Comparison of ENCODE assay signal across 1 cellular context in the genomic region with DNA sequence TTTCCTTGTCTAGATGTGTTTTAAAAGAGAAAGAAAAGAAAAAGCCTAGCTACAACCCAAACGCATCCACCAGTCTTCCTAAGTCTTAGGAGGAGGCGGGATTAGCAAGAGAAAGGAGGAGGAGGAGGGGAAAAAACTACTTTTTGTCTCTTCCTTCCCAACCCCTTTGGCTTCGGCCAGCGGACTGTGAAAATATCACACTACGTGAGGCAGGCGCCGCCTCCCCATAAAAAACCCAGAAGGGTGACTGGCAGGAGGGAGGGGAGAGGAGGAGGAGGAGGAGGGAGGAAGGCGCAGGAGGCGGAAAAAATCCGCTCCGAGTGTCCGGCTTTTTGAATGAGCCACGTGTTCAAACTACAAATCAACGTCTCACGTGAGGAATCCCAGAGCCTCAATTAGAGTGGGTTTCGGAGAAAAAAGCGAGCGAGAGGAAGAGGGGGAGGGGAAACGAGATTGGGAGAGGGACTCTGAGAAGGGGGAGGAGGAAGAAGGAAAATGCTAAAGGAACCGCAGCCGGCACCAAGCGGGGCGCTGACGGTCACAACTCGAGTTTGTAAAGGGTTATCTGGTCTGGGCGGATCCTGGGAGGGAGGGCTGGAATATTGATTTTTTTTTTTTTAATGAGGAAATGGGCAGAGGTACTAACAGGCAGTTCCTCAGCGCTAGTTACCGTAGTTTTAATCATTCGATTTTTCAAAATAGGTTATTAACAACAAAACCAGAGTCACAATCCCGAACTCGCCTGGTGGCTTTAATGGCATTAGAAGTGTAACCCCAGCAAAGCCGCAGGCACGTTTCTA.
TF ChIP-seq lines count a peak whose summit lies in the region.

A gene (minus strand): TSS at position 202 of the 800 bp plus-strand sequence. CDS start 381 bp downstream, outside the sequence.

TF ChIP-seq in HepG2, 621 proteins besides CTCF, POLR2A, EP300 and RAD21 (continued from another document and continues in another):
- TF ChIP-seq ZBTB20 (CRISPR knock-in tag; IDR thresholded peaks at IDR 0.05; ENCODE audit: borderline replicate concordance, low read depth) (peak; percentile 64; the same call in 1 of the 2 replicates), ZNF235 (CRISPR knock-in tag; IDR thresholded peaks at IDR 0.05; ENCODE audit: borderline replicate concordance) (no peak), KMT2B (CRISPR knock-in tag; IDR thresholded peaks at IDR 0.05) (peak; percentile 62; the same call in 1 of the 2 replicates), MAZ (IDR thresholded peaks at IDR 0.05; ENCODE audit: borderline replicate concordance, low read depth, low read length) (peak; percentile 91; the same call in 1 of the 2 replicates), MAZ (CRISPR knock-in tag; IDR thresholded peaks at IDR 0.05; ENCODE audit: low read depth) (peak; percentile 33), CHD2 (IDR thresholded peaks at IDR 0.05; ENCODE audit: low read depth, low read length) (0 out of 2 replicates have a peak, but pooled peaks have one; percentile 26), SNAPC2 (CRISPR knock-in tag; IDR thresholded peaks at IDR 0.05) (no peak), WIZ (CRISPR knock-in tag; IDR thresholded peaks at IDR 0.05) (no peak), ZEB1 (IDR thresholded peaks at IDR 0.05; ENCODE audit: insufficient replicate concordance, low read depth) (peak; percentile 8), ZNF432 (CRISPR knock-in tag; IDR thresholded peaks at IDR 0.05; ENCODE audit: borderline replicate concordance) (no peak), ZNF337 (CRISPR knock-in tag; IDR thresholded peaks at IDR 0.05; ENCODE audit: borderline replicate concordance, low read depth) (no peak), TBX2 (CRISPR knock-in tag; IDR thresholded peaks at IDR 0.05; ENCODE audit: borderline replicate concordance) (peak; percentile 83), GZF1 (CRISPR knock-in tag; IDR thresholded peaks at IDR 0.05) (no peak), FOXO1 (CRISPR knock-in tag; IDR thresholded peaks at IDR 0.05) (no peak; the same call in 1 of the 2 replicates), JARID2 (CRISPR knock-in tag; IDR thresholded peaks at IDR 0.05; ENCODE audit: insufficient replicate concordance) (no peak), ZNF274 (CRISPR knock-in tag; IDR thresholded peaks at IDR 0.05) (no peak), CC2D1A (CRISPR knock-in tag; IDR thresholded peaks at IDR 0.05) (no peak), ZNF20 (CRISPR knock-in tag; IDR thresholded peaks at IDR 0.05) (no peak), ELF1 (CRISPR knock-in tag; IDR thresholded peaks at IDR 0.05) (no peak), DMAP1 (CRISPR knock-in tag; IDR thresholded peaks at IDR 0.05) (peak; percentile 87), ARID2 (CRISPR knock-in tag; IDR thresholded peaks at IDR 0.05; ENCODE audit: borderline replicate concordance) (no peak), PHF8 (CRISPR knock-in tag; IDR thresholded peaks at IDR 0.05) (no peak; the same call in 1 of the 2 replicates)
- TF ChIP-seq, protein P1, sequence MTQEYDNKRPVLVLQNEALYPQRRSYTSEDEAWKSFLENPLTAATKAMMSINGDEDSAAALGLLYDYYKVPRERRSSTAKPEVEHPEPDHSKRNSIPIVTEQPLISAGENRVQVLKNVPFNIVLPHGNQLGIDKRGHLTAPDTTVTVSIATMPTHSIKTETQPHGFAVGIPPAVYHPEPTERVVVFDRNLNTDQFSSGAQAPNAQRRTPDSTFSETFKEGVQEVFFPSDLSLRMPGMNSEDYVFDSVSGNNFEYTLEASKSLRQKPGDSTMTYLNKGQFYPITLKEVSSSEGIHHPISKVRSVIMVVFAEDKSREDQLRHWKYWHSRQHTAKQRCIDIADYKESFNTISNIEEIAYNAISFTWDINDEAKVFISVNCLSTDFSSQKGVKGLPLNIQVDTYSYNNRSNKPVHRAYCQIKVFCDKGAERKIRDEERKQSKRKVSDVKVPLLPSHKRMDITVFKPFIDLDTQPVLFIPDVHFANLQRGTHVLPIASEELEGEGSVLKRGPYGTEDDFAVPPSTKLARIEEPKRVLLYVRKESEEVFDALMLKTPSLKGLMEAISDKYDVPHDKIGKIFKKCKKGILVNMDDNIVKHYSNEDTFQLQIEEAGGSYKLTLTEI (CRISPR knock-in tag; conservative IDR thresholded peaks at IDR 0.05) = no peak
- TF ChIP-seq, protein P2, sequence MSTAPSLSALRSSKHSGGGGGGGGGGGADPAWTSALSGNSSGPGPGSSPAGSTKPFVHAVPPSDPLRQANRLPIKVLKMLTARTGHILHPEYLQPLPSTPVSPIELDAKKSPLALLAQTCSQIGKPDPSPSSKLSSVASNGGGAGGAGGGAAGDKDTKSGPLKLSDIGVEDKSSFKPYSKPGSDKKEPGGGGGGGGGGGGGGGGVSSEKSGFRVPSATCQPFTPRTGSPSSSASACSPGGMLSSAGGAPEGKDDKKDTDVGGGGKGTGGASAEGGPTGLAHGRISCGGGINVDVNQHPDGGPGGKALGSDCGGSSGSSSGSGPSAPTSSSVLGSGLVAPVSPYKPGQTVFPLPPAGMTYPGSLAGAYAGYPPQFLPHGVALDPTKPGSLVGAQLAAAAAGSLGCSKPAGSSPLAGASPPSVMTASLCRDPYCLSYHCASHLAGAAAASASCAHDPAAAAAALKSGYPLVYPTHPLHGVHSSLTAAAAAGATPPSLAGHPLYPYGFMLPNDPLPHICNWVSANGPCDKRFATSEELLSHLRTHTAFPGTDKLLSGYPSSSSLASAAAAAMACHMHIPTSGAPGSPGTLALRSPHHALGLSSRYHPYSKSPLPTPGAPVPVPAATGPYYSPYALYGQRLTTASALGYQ (CRISPR knock-in tag; IDR thresholded peaks at IDR 0.05) = no peak
- TF ChIP-seq, protein P3, sequence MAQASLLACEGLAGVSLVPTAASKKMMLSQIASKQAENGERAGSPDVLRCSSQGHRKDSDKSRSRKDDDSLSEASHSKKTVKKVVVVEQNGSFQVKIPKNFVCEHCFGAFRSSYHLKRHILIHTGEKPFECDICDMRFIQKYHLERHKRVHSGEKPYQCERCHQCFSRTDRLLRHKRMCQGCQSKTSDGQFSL (CRISPR knock-in tag; IDR thresholded peaks at IDR 0.05) = no peak
- TF ChIP-seq, protein P4, sequence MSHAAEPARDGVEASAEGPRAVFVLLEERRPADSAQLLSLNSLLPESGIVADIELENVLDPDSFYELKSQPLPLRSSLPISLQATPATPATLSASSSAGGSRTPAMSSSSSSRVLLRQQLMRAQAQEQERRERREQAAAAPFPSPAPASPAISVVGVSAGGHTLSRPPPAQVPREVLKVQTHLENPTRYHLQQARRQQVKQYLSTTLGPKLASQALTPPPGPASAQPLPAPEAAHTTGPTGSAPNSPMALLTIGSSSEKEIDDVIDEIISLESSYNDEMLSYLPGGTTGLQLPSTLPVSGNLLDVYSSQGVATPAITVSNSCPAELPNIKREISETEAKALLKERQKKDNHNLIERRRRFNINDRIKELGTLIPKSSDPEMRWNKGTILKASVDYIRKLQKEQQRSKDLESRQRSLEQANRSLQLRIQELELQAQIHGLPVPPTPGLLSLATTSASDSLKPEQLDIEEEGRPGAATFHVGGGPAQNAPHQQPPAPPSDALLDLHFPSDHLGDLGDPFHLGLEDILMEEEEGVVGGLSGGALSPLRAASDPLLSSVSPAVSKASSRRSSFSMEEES (CRISPR knock-in tag; IDR thresholded peaks at IDR 0.05) = no peak
- TF ChIP-seq, protein P5, sequence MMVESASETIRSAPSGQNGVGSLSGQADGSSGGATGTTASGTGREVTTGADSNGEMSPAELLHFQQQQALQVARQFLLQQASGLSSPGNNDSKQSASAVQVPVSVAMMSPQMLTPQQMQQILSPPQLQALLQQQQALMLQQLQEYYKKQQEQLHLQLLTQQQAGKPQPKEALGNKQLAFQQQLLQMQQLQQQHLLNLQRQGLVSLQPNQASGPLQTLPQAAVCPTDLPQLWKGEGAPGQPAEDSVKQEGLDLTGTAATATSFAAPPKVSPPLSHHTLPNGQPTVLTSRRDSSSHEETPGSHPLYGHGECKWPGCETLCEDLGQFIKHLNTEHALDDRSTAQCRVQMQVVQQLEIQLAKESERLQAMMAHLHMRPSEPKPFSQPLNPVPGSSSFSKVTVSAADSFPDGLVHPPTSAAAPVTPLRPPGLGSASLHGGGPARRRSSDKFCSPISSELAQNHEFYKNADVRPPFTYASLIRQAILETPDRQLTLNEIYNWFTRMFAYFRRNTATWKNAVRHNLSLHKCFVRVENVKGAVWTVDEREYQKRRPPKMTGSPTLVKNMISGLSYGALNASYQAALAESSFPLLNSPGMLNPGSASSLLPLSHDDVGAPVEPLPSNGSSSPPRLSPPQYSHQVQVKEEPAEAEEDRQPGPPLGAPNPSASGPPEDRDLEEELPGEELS (CRISPR knock-in tag; IDR thresholded peaks at IDR 0.05) = peak; percentile 34; the same call in 1 of the 2 replicates
- TF ChIP-seq, protein P6, sequence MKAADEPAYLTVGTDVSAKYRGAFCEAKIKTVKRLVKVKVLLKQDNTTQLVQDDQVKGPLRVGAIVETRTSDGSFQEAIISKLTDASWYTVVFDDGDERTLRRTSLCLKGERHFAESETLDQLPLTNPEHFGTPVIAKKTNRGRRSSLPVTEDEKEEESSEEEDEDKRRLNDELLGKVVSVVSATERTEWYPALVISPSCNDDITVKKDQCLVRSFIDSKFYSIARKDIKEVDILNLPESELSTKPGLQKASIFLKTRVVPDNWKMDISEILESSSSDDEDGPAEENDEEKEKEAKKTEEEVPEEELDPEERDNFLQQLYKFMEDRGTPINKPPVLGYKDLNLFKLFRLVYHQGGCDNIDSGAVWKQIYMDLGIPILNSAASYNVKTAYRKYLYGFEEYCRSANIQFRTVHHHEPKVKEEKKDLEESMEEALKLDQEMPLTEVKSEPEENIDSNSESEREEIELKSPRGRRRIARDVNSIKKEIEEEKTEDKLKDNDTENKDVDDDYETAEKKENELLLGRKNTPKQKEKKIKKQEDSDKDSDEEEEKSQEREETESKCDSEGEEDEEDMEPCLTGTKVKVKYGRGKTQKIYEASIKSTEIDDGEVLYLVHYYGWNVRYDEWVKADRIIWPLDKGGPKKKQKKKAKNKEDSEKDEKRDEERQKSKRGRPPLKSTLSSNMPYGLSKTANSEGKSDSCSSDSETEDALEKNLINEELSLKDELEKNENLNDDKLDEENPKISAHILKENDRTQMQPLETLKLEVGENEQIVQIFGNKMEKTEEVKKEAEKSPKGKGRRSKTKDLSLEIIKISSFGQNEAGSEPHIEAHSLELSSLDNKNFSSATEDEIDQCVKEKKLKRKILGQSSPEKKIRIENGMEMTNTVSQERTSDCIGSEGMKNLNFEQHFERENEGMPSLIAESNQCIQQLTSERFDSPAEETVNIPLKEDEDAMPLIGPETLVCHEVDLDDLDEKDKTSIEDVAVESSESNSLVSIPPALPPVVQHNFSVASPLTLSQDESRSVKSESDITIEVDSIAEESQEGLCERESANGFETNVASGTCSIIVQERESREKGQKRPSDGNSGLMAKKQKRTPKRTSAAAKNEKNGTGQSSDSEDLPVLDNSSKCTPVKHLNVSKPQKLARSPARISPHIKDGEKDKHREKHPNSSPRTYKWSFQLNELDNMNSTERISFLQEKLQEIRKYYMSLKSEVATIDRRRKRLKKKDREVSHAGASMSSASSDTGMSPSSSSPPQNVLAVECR (CRISPR knock-in tag; IDR thresholded peaks at IDR 0.05; ENCODE audit: borderline replicate concordance) = peak; percentile 63; the same call in 1 of the 2 replicates
- TF ChIP-seq, protein P7, sequence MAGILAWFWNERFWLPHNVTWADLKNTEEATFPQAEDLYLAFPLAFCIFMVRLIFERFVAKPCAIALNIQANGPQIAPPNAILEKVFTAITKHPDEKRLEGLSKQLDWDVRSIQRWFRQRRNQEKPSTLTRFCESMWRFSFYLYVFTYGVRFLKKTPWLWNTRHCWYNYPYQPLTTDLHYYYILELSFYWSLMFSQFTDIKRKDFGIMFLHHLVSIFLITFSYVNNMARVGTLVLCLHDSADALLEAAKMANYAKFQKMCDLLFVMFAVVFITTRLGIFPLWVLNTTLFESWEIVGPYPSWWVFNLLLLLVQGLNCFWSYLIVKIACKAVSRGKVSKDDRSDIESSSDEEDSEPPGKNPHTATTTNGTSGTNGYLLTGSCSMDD (CRISPR knock-in tag; IDR thresholded peaks at IDR 0.05) = no peak
- TF ChIP-seq, protein P8, sequence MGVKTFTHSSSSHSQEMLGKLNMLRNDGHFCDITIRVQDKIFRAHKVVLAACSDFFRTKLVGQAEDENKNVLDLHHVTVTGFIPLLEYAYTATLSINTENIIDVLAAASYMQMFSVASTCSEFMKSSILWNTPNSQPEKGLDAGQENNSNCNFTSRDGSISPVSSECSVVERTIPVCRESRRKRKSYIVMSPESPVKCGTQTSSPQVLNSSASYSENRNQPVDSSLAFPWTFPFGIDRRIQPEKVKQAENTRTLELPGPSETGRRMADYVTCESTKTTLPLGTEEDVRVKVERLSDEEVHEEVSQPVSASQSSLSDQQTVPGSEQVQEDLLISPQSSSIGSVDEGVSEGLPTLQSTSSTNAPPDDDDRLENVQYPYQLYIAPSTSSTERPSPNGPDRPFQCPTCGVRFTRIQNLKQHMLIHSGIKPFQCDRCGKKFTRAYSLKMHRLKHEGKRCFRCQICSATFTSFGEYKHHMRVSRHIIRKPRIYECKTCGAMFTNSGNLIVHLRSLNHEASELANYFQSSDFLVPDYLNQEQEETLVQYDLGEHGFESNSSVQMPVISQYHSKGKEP (CRISPR knock-in tag; IDR thresholded peaks at IDR 0.05) = no peak
- TF ChIP-seq, protein P9, sequence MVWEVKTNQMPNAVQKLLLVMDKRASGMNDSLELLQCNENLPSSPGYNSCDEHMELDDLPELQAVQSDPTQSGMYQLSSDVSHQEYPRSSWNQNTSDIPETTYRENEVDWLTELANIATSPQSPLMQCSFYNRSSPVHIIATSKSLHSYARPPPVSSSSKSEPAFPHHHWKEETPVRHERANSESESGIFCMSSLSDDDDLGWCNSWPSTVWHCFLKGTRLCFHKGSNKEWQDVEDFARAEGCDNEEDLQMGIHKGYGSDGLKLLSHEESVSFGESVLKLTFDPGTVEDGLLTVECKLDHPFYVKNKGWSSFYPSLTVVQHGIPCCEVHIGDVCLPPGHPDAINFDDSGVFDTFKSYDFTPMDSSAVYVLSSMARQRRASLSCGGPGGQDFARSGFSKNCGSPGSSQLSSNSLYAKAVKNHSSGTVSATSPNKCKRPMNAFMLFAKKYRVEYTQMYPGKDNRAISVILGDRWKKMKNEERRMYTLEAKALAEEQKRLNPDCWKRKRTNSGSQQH (CRISPR knock-in tag; IDR thresholded peaks at IDR 0.05; ENCODE audit: low read depth) = peak; percentile 67; the same call in 1 of the 2 replicates
